8 cellular contexts compared by ENCODE assay signal in genomic region chr20:35329435-35330139, GRCh38. TPM values are rescaled to one million over a fixed set of nuclear protein-coding genes. Genes with fewer than 3 reads are reported as not detected.
DNase-seq lines count a peak whose midpoint lies in the region; ATAC-seq and TF ChIP-seq lines count a peak whose summit lies in the region.

No MANE protein-coding gene starts in this region.

- TF ChIP-seq CTCF in left ventricle myocardium inferior (IDR thresholded peaks at IDR 0.05; ENCODE audit: borderline replicate concordance) = peak; percentile 50
- TF ChIP-seq CTCF in right atrium auricular region (IDR thresholded peaks at IDR 0.05) = peak in 1 of 2 donors; percentile 39
- peak; percentile 60 for TF ChIP-seq CTCF in kidney epithelial cell (IDR thresholded peaks at IDR 0.05; ENCODE audit: insufficient read depth, low read length, poor library complexity, severe bottlenecking)
- peak; percentile 66 for TF ChIP-seq CTCF in type B pancreatic cell (conservative IDR thresholded peaks at IDR 0.05)

- H3K9me3 Mint-ChIP-seq in type B pancreatic cell = no peaks in the 10 kb centered on the region

- H3K4me1 ChIP-seq in left ventricle myocardium inferior (peaks cover 43% of the 10 kb centered on the region), right atrium auricular region (peaks cover 0 to 16% of the 10 kb centered on the region in 2 donors)

- H3K27me3 ChIP-seq in left ventricle myocardium inferior (ENCODE audit: low read depth) (no peaks in the 10 kb centered on the region), right atrium auricular region (no peaks in the 10 kb centered on the region), kidney epithelial cell (ENCODE audit: control insufficient read depth, insufficient read depth, low read length) (no peaks in the 10 kb centered on the region)

- no peak overlapping the region for H3K4me3 ChIP-seq in left ventricle myocardium inferior
- H3K4me3 ChIP-seq in right atrium auricular region = no peak overlapping the region
- no peak overlapping the region for H3K4me3 ChIP-seq in kidney epithelial cell (ENCODE audit: low read depth, low read length)

- no peaks in the 10 kb centered on the region for H3K9me3 ChIP-seq in left ventricle myocardium inferior (replicated peaks)
- no peaks in the 10 kb centered on the region for H3K9me3 ChIP-seq in right atrium auricular region

- no peak for DNase-seq in left ventricle myocardium inferior
- DNase-seq in right atrium auricular region (ENCODE audit: low spot score) = no peak
- DNase-seq in NCI-H460 (ENCODE audit: extremely low read depth, low read depth) = peak; percentile 56
- DNase-seq in activated T-cell treated with anti-CD3 and anti-CD28 coated beads for 48 hours (ENCODE audit: low read depth) = peak; percentile 64
- DNase-seq in kidney epithelial cell (ENCODE audit: low read depth) = no peak
- no peak for DNase-seq in type B pancreatic cell (ENCODE audit: extremely low spot score, unreplicated experiment)

- no peak overlapping the region for H3K4me3 Mint-ChIP-seq in type B pancreatic cell

- no peak overlapping the region for H3K27ac Mint-ChIP-seq in type B pancreatic cell

- H3K36me3 ChIP-seq in left ventricle myocardium inferior = no peaks in the 10 kb centered on the region
- no peaks in the 10 kb centered on the region for H3K36me3 ChIP-seq in right atrium auricular region
- no peaks in the 10 kb centered on the region for H3K36me3 ChIP-seq in kidney epithelial cell (ENCODE audit: control insufficient read depth, insufficient read depth, low read length)

- H3K4me1 Mint-ChIP-seq in type B pancreatic cell (ENCODE audit: unreplicated experiment) = peaks cover 36% of the 10 kb centered on the region

- H3K27me3 Mint-ChIP-seq in type B pancreatic cell = no peaks in the 10 kb centered on the region

- H3K27ac ChIP-seq in left ventricle myocardium inferior (replicated peaks) = no peak overlapping the region
- no peak overlapping the region for H3K27ac ChIP-seq in right atrium auricular region

- intact Hi-C loops in left ventricle myocardium inferior (cut with micrococcal nuclease) = no loop called here

- ATAC-seq in GM21737 (IDR thresholded peaks at IDR 0.05; ENCODE audit: unreplicated experiment) (no peak), HG03565 (IDR thresholded peaks at IDR 0.05; ENCODE audit: unreplicated experiment) (no peak)

- no peaks in the 10 kb centered on the region for H3K36me3 Mint-ChIP-seq in type B pancreatic cell

RNA-seq across cellular contexts. Expression of gene FAM83C, which starts 37.4 kb away (rescaled TPM):
- total RNA-seq in left ventricle myocardium inferior = not detected
- total RNA-seq in right atrium auricular region = not detected
- total RNA-seq in NCI-H460 (2014; rRNA removed; shearing (Covaris generic)) = not detected in 2 replicates
- polyA plus RNA-seq in NCI-H460 (2014; cell fraction: nucleus; rRNA removed) = not detected in 2 replicates
- not detected in 2 replicates for total RNA-seq in kidney epithelial cell
- not detected in 2 replicates for total RNA-seq in type B pancreatic cell (ENCODE audit: low replicate concordance)

RNA-seq across cellular contexts. Expression of gene EIF6, which starts 45.0 kb away (rescaled TPM):
- total RNA-seq in left ventricle myocardium inferior = 37.4 TPM
- 10 to 100 TPM; 23.0 to 44.3 TPM for total RNA-seq in right atrium auricular region
- 159 and 181 TPM in 2 replicates for total RNA-seq in NCI-H460 (2014; rRNA removed; shearing (Covaris generic))
- 132 and 138 TPM in 2 replicates for polyA plus RNA-seq in NCI-H460 (2014; cell fraction: nucleus; rRNA removed)
- total RNA-seq in kidney epithelial cell = 284 and 332 TPM in 2 replicates
- 124 and 185 TPM in 2 replicates for total RNA-seq in type B pancreatic cell (ENCODE audit: low replicate concordance)

RNA-seq across cellular contexts. Expression of gene MMP24OS, which starts 51.7 kb away (rescaled TPM):
- total RNA-seq in left ventricle myocardium inferior (45.4 TPM), right atrium auricular region (10 to 100 TPM; 11.9 to 24.2 TPM), kidney epithelial cell (17.5 and 19.3 TPM in 2 replicates), type B pancreatic cell (ENCODE audit: low replicate concordance) (63.1 and 77.1 TPM in 2 replicates)
- total RNA-seq in NCI-H460 (2014; rRNA removed; shearing (Covaris generic)) = 9.4 and 10.8 TPM in 2 replicates
- 2.6 and 13.3 TPM in 2 replicates for polyA plus RNA-seq in NCI-H460 (2014; cell fraction: nucleus; rRNA removed)

Comparison
In these comparisons a context has a peak if more than half of its experiments do, and no peak if none do; other contexts are left out.
1. DNase-seq: peak in NCI-H460 (single experiment) and activated T-cell treated with anti-CD3 and anti-CD28 coated beads for 48 hours (single experiment); none in left ventricle myocardium inferior (single experiment), right atrium auricular region (single experiment), kidney epithelial cell (single experiment) and type B pancreatic cell (single experiment).